22 cellular contexts compared by ENCODE assay signal in the genomic region with DNA sequence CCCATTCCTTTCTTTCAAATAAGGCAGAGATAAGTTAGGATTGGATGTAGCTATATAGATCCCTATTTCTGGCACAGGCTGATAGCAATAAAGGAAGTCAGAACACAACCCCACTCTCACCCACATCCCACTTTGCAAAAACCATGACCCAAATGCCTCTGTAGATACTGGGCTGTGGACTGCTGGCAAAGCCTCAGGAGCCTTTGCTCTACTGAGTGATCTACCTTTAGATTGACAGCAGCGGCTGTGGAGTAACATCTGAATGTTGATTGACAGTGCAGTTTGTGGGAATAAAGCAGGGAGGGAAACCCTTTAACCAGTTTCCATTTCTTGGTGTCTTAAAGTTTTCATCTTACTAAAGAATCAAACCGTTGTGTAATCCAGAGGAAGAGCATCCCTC. TPM values are rescaled to one million over a fixed set of nuclear protein-coding genes. Genes with fewer than 3 reads are reported as not detected.
DNase-seq lines count a peak whose midpoint lies in the region; ATAC-seq and TF ChIP-seq lines count a peak whose summit lies in the region.
"Had no signal": no experiment of that assay in that cellular context is flagged by ENCODE, and none has a peak within 500 bp of the region (broad histone marks: within the 10 kb centered on the region; RNA-seq: fewer than 3 reads in every experiment).

No MANE protein-coding gene starts in this region.

- TF ChIP-seq POLR2A in esophagus muscularis mucosa (IDR thresholded peaks at IDR 0.05; ENCODE audit: low read depth) (no peak), gastrocnemius medialis (IDR thresholded peaks at IDR 0.05) (no peak)

- H3K27ac Mint-ChIP-seq in GM23338, result no peak overlapping the region
- H3K27ac Mint-ChIP-seq: activated CD4-positive, alpha-beta memory T cell treated with anti-CD3 and anti-CD28 coated beads, Interleukin-2, amount 10 ng/mL, durations not matched to agents 7 days and 5 days; activated naive CD8-positive, alpha-beta T cell treated with anti-CD3 and anti-CD28 coated beads for 36 hours; natural killer cell; T-helper 2 cell treated with Interferon-gamma antibody and Interleukin-4, amounts not matched to agents 5 μg/mL and 100 μg/mL, for 36 hours had no signal

- H3K4me1 ChIP-seq in GM23338 (ENCODE audit: insufficient read depth) (peaks cover 5% of the 10 kb centered on the region; the same call in 1 of the 2 replicates), esophagus muscularis mucosa (peaks cover 0 to 17% (median 10%) of the 10 kb centered on the region in 4 donors), gastrocnemius medialis (peaks cover 23 to 30% of the 10 kb centered on the region in 2 donors)

- H3K4me3 ChIP-seq in GM23338 (no peak overlapping the region), esophagus muscularis mucosa (no peak overlapping the region), gastrocnemius medialis (no peak overlapping the region)
- H3K4me3 ChIP-seq: left lung, skin epidermis had no signal

- no peaks in the 10 kb centered on the region for H3K79me2 ChIP-seq in GM23338 (replicated peaks; ENCODE audit: insufficient read depth)

- H4K20me1 ChIP-seq in GM23338 (replicated peaks; ENCODE audit: insufficient read depth), result no peaks in the 10 kb centered on the region

- H3K27me3 Mint-ChIP-seq in GM23338 (ENCODE audit: insufficient read depth, low read depth, poor library complexity), result no peaks in the 10 kb centered on the region
- H3K27me3 Mint-ChIP-seq: activated CD4-positive, alpha-beta memory T cell treated with anti-CD3 and anti-CD28 coated beads, Interleukin-2, amount 10 ng/mL, durations not matched to agents 7 days and 5 days; activated naive CD8-positive, alpha-beta T cell treated with anti-CD3 and anti-CD28 coated beads for 36 hours had no signal

- no peak for DNase-seq in GM23338 (ENCODE audit: low spot score)
- DNase-seq in UCSD-AML1 (lab: John Stamatoyannopoulos, UW; ENCODE audit: unreplicated experiment), result peak; percentile 50
- DNase-seq in esophagus muscularis mucosa (ENCODE audit: extremely low spot score), result no peak
- DNase-seq in gastrocnemius medialis, result peak; percentile 50 to 60
- DNase-seq in SKM-1 treated with dmso at 0.1 percent for 144 hours (lab: John Stamatoyannopoulos, UW; ENCODE audit: unreplicated experiment), result no peak
- DNase-seq: ACHN; activated CD4-positive, alpha-beta memory T cell treated with anti-CD3 and anti-CD28 coated beads, Interleukin-2, amount 10 ng/mL, durations not matched to agents 7 days and 5 days; activated CD4-positive, CD25-positive, alpha-beta regulatory T cell treated with anti-CD3 and anti-CD28 coated beads, Interleukin-2, amount 50 U/mL, for 72 hours; activated naive CD8-positive, alpha-beta T cell treated with anti-CD3 and anti-CD28 coated beads for 36 hours; GF-D8; left lung; natural killer cell; NCI-H1105 treated with DMSO at 0.1 percent for 48 hours; NCI-H2029; NCI-H774; stimulated activated CD4-positive, alpha-beta T cell treated with anti-CD3 and anti-CD28 coated beads, Interleukin-1b, Interleukin-23, amount 100 ng/mL, for 48 hours had no signal

- WGBS in esophagus muscularis mucosa, result 76% methylated on average over 2 of the region's 2 CpGs

- H3K27me3 ChIP-seq in GM23338 (ENCODE audit: insufficient read depth) (no peaks in the 10 kb centered on the region), esophagus muscularis mucosa (no peaks in the 10 kb centered on the region), gastrocnemius medialis (no peaks in the 10 kb centered on the region)
- H3K27me3 ChIP-seq: left lung had no signal

- no peaks in the 10 kb centered on the region for H3K36me3 ChIP-seq in GM23338 (ENCODE audit: insufficient read depth)
- H3K36me3 ChIP-seq in esophagus muscularis mucosa, result peaks cover 0 to 16% (median 0%) of the 10 kb centered on the region in 4 donors
- H3K36me3 ChIP-seq in gastrocnemius medialis, result no peaks in the 10 kb centered on the region
- H3K36me3 ChIP-seq: left lung had no signal

- no peaks in the 10 kb centered on the region for H3K36me3 Mint-ChIP-seq in GM23338 (ENCODE audit: low read depth)
- H3K36me3 Mint-ChIP-seq: natural killer cell had no signal

- no peaks in the 10 kb centered on the region for H3K9me2 ChIP-seq in GM23338 (ENCODE audit: insufficient read depth)

- H3K9me3 Mint-ChIP-seq in GM23338, result no peaks in the 10 kb centered on the region
- H3K9me3 Mint-ChIP-seq: activated CD4-positive, alpha-beta memory T cell treated with anti-CD3 and anti-CD28 coated beads, Interleukin-2, amount 10 ng/mL, durations not matched to agents 7 days and 5 days; activated naive CD8-positive, alpha-beta T cell treated with anti-CD3 and anti-CD28 coated beads for 36 hours; natural killer cell; T-helper 2 cell treated with Interferon-gamma antibody and Interleukin-4, amounts not matched to agents 5 μg/mL and 100 μg/mL, for 36 hours had no signal

- in situ Hi-C loops in gastrocnemius medialis (cut with MboI; ENCODE audit: low sequenced_read_pairs in 4 of 4), result loop anchor here in 3 of 4 donors (10.0 kb wide), 1 partner anchor 213 kb away; no protein-coding TSS in a partner anchor

- ATAC-seq in GM23338, result peak; percentile 45; the same call in 2 of the 3 replicates
- peak; percentile 83 to 95 for ATAC-seq in gastrocnemius medialis
- ATAC-seq in HG03439 (IDR thresholded peaks at IDR 0.05; ENCODE audit: unreplicated experiment), result no peak
- no peak for ATAC-seq in GM18511 (IDR thresholded peaks at IDR 0.05; ENCODE audit: unreplicated experiment)
- ATAC-seq in GM18858 (IDR thresholded peaks at IDR 0.05; ENCODE audit: unreplicated experiment), result no peak
- ATAC-seq: HepG2, left lung, natural killer cell had no signal

- no peaks in the 10 kb centered on the region for H3F3A ChIP-seq in GM23338 (replicated peaks; ENCODE audit: low read depth)

- intact Hi-C loops in esophagus muscularis mucosa (cut with DNase I), result no loop called here
- intact Hi-C loops in gastrocnemius medialis (cut with DNase I; ENCODE audit: low total_unique reads), result no loop called here

- H3K27ac ChIP-seq in GM23338 (ENCODE audit: low read depth), result no peak overlapping the region
- H3K27ac ChIP-seq in esophagus muscularis mucosa (replicated peaks in 1 of 4), result peak overlapping the region in 3 of 4 donors; percentile 5 to 21 (median 20)
- H3K27ac ChIP-seq in gastrocnemius medialis, result peak overlapping the region in 3 of 4 donors; percentile 35 to 73 (median 58)
- H3K27ac ChIP-seq: left lung, skin epidermis had no signal

- peak overlapping the region; percentile 11; the same call in 1 of the 2 replicates for H3K4me2 ChIP-seq in GM23338

- no peak for TF ChIP-seq EP300 in esophagus muscularis mucosa (IDR thresholded peaks at IDR 0.05)

- no peak overlapping the region for H2AFZ ChIP-seq in GM23338

- TF ChIP-seq CTCF in GM23338 (conservative IDR thresholded peaks at IDR 0.05; ENCODE audit: low read depth in 2 of 2), result no peak
- no peak for TF ChIP-seq CTCF in esophagus muscularis mucosa (IDR thresholded peaks at IDR 0.05)
- no peak for TF ChIP-seq CTCF in gastrocnemius medialis (IDR thresholded peaks at IDR 0.05 in 4 of 5, conservative IDR thresholded peaks at IDR 0.05 in 1 of 5)

- H3K4me1 Mint-ChIP-seq in GM23338, result peaks cover 16% of the 10 kb centered on the region

- no peak overlapping the region for H3K4me3 Mint-ChIP-seq in GM23338
- H3K4me3 Mint-ChIP-seq: activated CD4-positive, alpha-beta memory T cell treated with anti-CD3 and anti-CD28 coated beads, Interleukin-2, amount 10 ng/mL, durations not matched to agents 7 days and 5 days; activated naive CD8-positive, alpha-beta T cell treated with anti-CD3 and anti-CD28 coated beads for 36 hours; natural killer cell; T-helper 2 cell treated with Interferon-gamma antibody and Interleukin-4, amounts not matched to agents 5 μg/mL and 100 μg/mL, for 36 hours had no signal

- no peaks in the 10 kb centered on the region for H3K9me3 ChIP-seq in esophagus muscularis mucosa
- no peaks in the 10 kb centered on the region for H3K9me3 ChIP-seq in gastrocnemius medialis
- H3K9me3 ChIP-seq: left lung had no signal

TF ChIP-seq in GM23338, 12 proteins besides CTCF, POLR2A, EP300 and RAD21 (continues in another document):
- TF ChIP-seq EZH2 (IDR thresholded peaks at IDR 0.05; ENCODE audit: low read depth, unreplicated experiment) (no peak), STAT1 (IDR thresholded peaks at IDR 0.05; ENCODE audit: unreplicated experiment) (no peak), ZNF331 (CRISPR knock-in tag; IDR thresholded peaks at IDR 0.05; ENCODE audit: low read depth) (no peak), EZH2phosphoT487 (IDR thresholded peaks at IDR 0.05; ENCODE audit: unreplicated experiment) (no peak), POLR2AphosphoS5 (IDR thresholded peaks at IDR 0.05; ENCODE audit: low read depth) (no peak), NANOG (IDR thresholded peaks at IDR 0.05; ENCODE audit: borderline replicate concordance) (no peak)
- TF ChIP-seq, protein P1, sequence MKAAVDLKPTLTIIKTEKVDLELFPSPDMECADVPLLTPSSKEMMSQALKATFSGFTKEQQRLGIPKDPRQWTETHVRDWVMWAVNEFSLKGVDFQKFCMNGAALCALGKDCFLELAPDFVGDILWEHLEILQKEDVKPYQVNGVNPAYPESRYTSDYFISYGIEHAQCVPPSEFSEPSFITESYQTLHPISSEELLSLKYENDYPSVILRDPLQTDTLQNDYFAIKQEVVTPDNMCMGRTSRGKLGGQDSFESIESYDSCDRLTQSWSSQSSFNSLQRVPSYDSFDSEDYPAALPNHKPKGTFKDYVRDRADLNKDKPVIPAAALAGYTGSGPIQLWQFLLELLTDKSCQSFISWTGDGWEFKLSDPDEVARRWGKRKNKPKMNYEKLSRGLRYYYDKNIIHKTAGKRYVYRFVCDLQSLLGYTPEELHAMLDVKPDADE (IDR thresholded peaks at IDR 0.05), result no peak

RNA-seq across cellular contexts. Expression of a gene that starts 6.7 kb away (rescaled TPM):
- 99.9 and 101 TPM in 2 replicates for total RNA-seq in GM23338 (2014; rRNA removed; shearing (Covaris generic))
- 52.6 and 61.7 TPM in 2 replicates for polyA plus RNA-seq in GM23338 (2016; fragmentation: Nextera tagmentation; extraction: Ambion mirVana)
- total RNA-seq in esophagus muscularis mucosa (100 to 1,000 TPM in 1 of 4 donors, 10 to 100 TPM in 3; 87.6 to 102 (median 91.9) TPM), gastrocnemius medialis (10 to 100 TPM; 23.8 to 44.4 (median 31.9) TPM)

RNA-seq across cellular contexts. Expression of a gene that starts 47.7 kb away (rescaled TPM):
- 93.7 and 109 TPM in 2 replicates for total RNA-seq in GM23338 (2014; rRNA removed; shearing (Covaris generic))
- 963 and 996 TPM in 2 replicates for polyA plus RNA-seq in GM23338 (2016; fragmentation: Nextera tagmentation; extraction: Ambion mirVana)
- total RNA-seq in esophagus muscularis mucosa (100 to 1,000 TPM; 126 to 480 (median 300) TPM), gastrocnemius medialis (100 to 1,000 TPM; 166 to 413 (median 222) TPM)

Comparison
In these comparisons a context has a peak if more than half of its experiments do, and no peak if none do; other contexts are left out.
1. ATAC-seq: peak in GM23338 (single experiment) and gastrocnemius medialis (2 of 2); none in HG03439 (single experiment), GM18511 (single experiment) and GM18858 (single experiment).
2. DNase-seq: peak in UCSD-AML1 (single experiment) and gastrocnemius medialis (2 of 2); none in GM23338 (single experiment), esophagus muscularis mucosa (single experiment) and SKM-1 treated with dmso at 0.1 percent for 144 hours (single experiment).